In genomic region chr1:95033843-95034242, GRCh38 we compare ENCODE assay signal across 1 cellular context.
TF ChIP-seq lines count a peak whose summit lies in the region.

No MANE protein-coding gene starts in this region.

TF ChIP-seq in SK-N-SH treated with all-trans-retinoic acid at 6 μM for 48 hours, 23 proteins besides CTCF, POLR2A, EP300 and RAD21 (continued from another document):
- TF ChIP-seq TCF4 (CRISPR knock-in tag; IDR thresholded peaks at IDR 0.05; ENCODE audit: borderline replicate concordance) (no peak), RARB (CRISPR knock-in tag; IDR thresholded peaks at IDR 0.05) (no peak), ZNF8 (CRISPR knock-in tag; IDR thresholded peaks at IDR 0.05) (no peak)
